9 cellular contexts compared by ENCODE assay signal in genomic region chr11:7577883-7578242, GRCh38.
DNase-seq lines count a peak whose midpoint lies in the region; ATAC-seq and TF ChIP-seq lines count a peak whose summit lies in the region.
"Had no signal": no experiment of that assay in that cellular context is flagged by ENCODE, and none has a peak within 500 bp of the region (broad histone marks: within the 10 kb centered on the region; RNA-seq: fewer than 3 reads in every experiment).

No MANE protein-coding gene starts in this region.

- H3K36me3 Mint-ChIP-seq in endothelial cell (ENCODE audit: low read depth, unreplicated experiment) (no peaks in the 10 kb centered on the region), nephron progenitor cell (ENCODE audit: low read depth) (no peaks in the 10 kb centered on the region)

- H3K4me1 Mint-ChIP-seq in endothelial cell (ENCODE audit: unreplicated experiment) (peaks cover 46% of the 10 kb centered on the region), nephron progenitor cell (peaks cover 83% of the 10 kb centered on the region)

- H3K27me3 Mint-ChIP-seq in endothelial cell (ENCODE audit: unreplicated experiment) (peaks cover 19% of the 10 kb centered on the region), nephron progenitor cell (ENCODE audit: low read depth, poor library complexity) (peaks cover 7% of the 10 kb centered on the region)
- H3K27me3 Mint-ChIP-seq: activated B cell treated with CpG ODN at 0.5 μM for 24 hours had no signal

- no peak for TF ChIP-seq CTCF in endothelial cell (IDR thresholded peaks at IDR 0.05; ENCODE audit: unreplicated experiment)
- TF ChIP-seq CTCF in nephron progenitor cell (IDR thresholded peaks at IDR 0.05), result no peak

- ATAC-seq in GM19452 (IDR thresholded peaks at IDR 0.05; ENCODE audit: unreplicated experiment) (no peak), HG03045 (IDR thresholded peaks at IDR 0.05; ENCODE audit: unreplicated experiment) (no peak)

- DNase-seq in SHP77 (lab: John Stamatoyannopoulos, UW) (peak; percentile 13 to 17), SHP77 treated with DMSO at 0.1 percent for 48 hours (lab: John Stamatoyannopoulos, UW) (no peak), OCI-M1 (lab: John Stamatoyannopoulos, UW) (peak; percentile 57), endothelial cell (ENCODE audit: low spot score) (peak; percentile 34), nephron progenitor cell (no peak), NCI-H526 (lab: John Stamatoyannopoulos, UW) (no peak)
- DNase-seq: activated B cell treated with CpG ODN at 0.5 μM for 24 hours had no signal

- H3K9me3 Mint-ChIP-seq in endothelial cell (ENCODE audit: unreplicated experiment) (no peaks in the 10 kb centered on the region), nephron progenitor cell (no peaks in the 10 kb centered on the region)
- H3K9me3 Mint-ChIP-seq: activated B cell treated with CpG ODN at 0.5 μM for 24 hours had no signal

- H3K4me3 Mint-ChIP-seq in endothelial cell (ENCODE audit: unreplicated experiment) (no peak overlapping the region), nephron progenitor cell (peak overlapping the region; percentile 75)
- H3K4me3 Mint-ChIP-seq: activated B cell treated with CpG ODN at 0.5 μM for 24 hours had no signal

- peak overlapping the region; percentile 57 for H3K27ac Mint-ChIP-seq in endothelial cell (ENCODE audit: unreplicated experiment)
- peak overlapping the region; percentile 98 for H3K27ac Mint-ChIP-seq in nephron progenitor cell
- H3K27ac Mint-ChIP-seq: activated B cell treated with CpG ODN at 0.5 μM for 24 hours had no signal

Comparison
In these comparisons a context has a peak if more than half of its experiments do, and no peak if none do; other contexts are left out.
1. DNase-seq: peak in SHP77 (2 of 2), OCI-M1 (single experiment) and endothelial cell (single experiment); none in SHP77 treated with DMSO at 0.1 percent for 48 hours (single experiment), nephron progenitor cell (single experiment) and NCI-H526 (0 of 2).